21 cellular contexts compared by ENCODE assay signal in the genomic region with DNA sequence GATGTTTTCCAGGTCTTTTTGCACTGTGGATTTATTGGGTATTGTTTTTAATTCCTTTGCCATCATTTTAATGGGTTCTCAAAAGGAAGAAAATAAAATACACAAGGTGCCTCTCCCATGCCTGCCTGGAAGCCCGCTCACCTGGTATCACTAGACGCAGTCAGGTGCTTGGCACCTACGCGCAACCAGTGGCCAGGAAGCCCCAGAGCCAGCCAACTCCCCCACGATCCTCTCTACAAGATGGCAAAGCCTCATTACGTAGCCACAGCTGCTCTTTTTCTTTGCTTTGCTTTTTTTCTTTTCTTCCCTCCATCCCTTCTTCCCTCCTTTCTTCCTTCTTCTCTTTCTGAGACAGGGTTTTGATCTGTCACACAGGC.
"Had no signal": no experiment of that assay in that cellular context is flagged by ENCODE, and none has a peak within 500 bp of the region (broad histone marks: within the 10 kb centered on the region; RNA-seq: fewer than 3 reads in every experiment).

No MANE protein-coding gene starts in this region.

- DNase-seq: activated CD8-positive, alpha-beta memory T cell treated with anti-CD3 and anti-CD28 coated beads for 24 hours; activated CD8-positive, alpha-beta memory T cell treated with anti-CD3 and anti-CD28 coated beads, Interleukin-2, amount 50 U/mL, for 48 hours; activated effector memory CD4-positive, alpha-beta T cell treated with Interleukin-2 at 50 U/mL for 16 hours; activated naive CD4-positive, alpha-beta T cell treated with anti-CD3 and anti-CD28 coated beads, Interleukin-2, amount 10 ng/mL, durations not matched to agents 7 days and 5 days; activated naive CD8-positive, alpha-beta T cell treated with anti-CD3 and anti-CD28 coated beads, Interleukin-2, amount 50 U/mL, for 24 hours; activated T-cell treated with anti-CD3 and anti-CD28 coated beads, Interleukin-2, amount 50 U/mL, for 48 hours; anterior cingulate cortex; cortex of kidney; nephron progenitor cell; occipital lobe; retina; stimulated activated CD4-positive, alpha-beta T cell treated with anti-CD3 and anti-CD28 coated beads, Interleukin-15, amount 100 ng/mL, for 24 hours; stimulated activated CD4-positive, alpha-beta T cell treated with anti-CD3 and anti-CD28 coated beads, Interleukin-2, amount 100 ng/mL, for 48 hours; stimulated activated naive CD8-positive, alpha-beta T cell treated with anti-CD3 and anti-CD28 coated beads, Interleukin-15, amount 100 ng/mL, for 72 hours; T-helper 1 cell; T-helper 9 cell had no signal

- H3K27ac Mint-ChIP-seq: activated naive CD4-positive, alpha-beta T cell treated with anti-CD3 and anti-CD28 coated beads, Interleukin-2, amount 10 ng/mL, durations not matched to agents 7 days and 5 days; activated naive CD8-positive, alpha-beta T cell treated with anti-CD3 and anti-CD28 coated beads, Interleukin-2, amount 50 U/mL, for 24 hours; brain; mesothelial cell of epicardium; nephron progenitor cell had no signal

- ATAC-seq: activated naive CD8-positive, alpha-beta T cell treated with anti-CD3 and anti-CD28 coated beads, Interleukin-2, amount 50 U/mL, for 24 hours; stimulated activated naive CD8-positive, alpha-beta T cell treated with anti-CD3 and anti-CD28 coated beads, Interleukin-15, amount 100 ng/mL, for 72 hours had no signal

- H3K36me3 ChIP-seq: gastroesophageal sphincter had no signal

- H3K4me1 Mint-ChIP-seq: activated naive CD4-positive, alpha-beta T cell treated with anti-CD3 and anti-CD28 coated beads, Interleukin-2, amount 10 ng/mL, durations not matched to agents 7 days and 5 days; activated naive CD8-positive, alpha-beta T cell treated with anti-CD3 and anti-CD28 coated beads, Interleukin-2, amount 50 U/mL, for 24 hours; brain; central memory CD8-positive, alpha-beta T cell; nephron progenitor cell; stimulated activated naive CD8-positive, alpha-beta T cell treated with anti-CD3 and anti-CD28 coated beads, Interleukin-15, amount 100 ng/mL, for 72 hours had no signal

- H3K9me3 Mint-ChIP-seq: activated naive CD4-positive, alpha-beta T cell treated with anti-CD3 and anti-CD28 coated beads, Interleukin-2, amount 10 ng/mL, durations not matched to agents 7 days and 5 days; activated naive CD8-positive, alpha-beta T cell treated with anti-CD3 and anti-CD28 coated beads, Interleukin-2, amount 50 U/mL, for 24 hours; brain; central memory CD8-positive, alpha-beta T cell; mesothelial cell of epicardium; stimulated activated naive CD8-positive, alpha-beta T cell treated with anti-CD3 and anti-CD28 coated beads, Interleukin-15, amount 100 ng/mL, for 72 hours had no signal

- H3K9me3 ChIP-seq: gastroesophageal sphincter had no signal

- H3K4me1 ChIP-seq: gastroesophageal sphincter had no signal

- H3K27me3 Mint-ChIP-seq: stimulated activated naive CD8-positive, alpha-beta T cell treated with anti-CD3 and anti-CD28 coated beads, Interleukin-15, amount 100 ng/mL, for 72 hours had no signal

- H3K4me3 ChIP-seq: gastroesophageal sphincter, lung had no signal

- H3K4me3 Mint-ChIP-seq: activated naive CD4-positive, alpha-beta T cell treated with anti-CD3 and anti-CD28 coated beads, Interleukin-2, amount 10 ng/mL, durations not matched to agents 7 days and 5 days; activated naive CD8-positive, alpha-beta T cell treated with anti-CD3 and anti-CD28 coated beads, Interleukin-2, amount 50 U/mL, for 24 hours; brain; central memory CD8-positive, alpha-beta T cell; mesothelial cell of epicardium; nephron progenitor cell; stimulated activated naive CD8-positive, alpha-beta T cell treated with anti-CD3 and anti-CD28 coated beads, Interleukin-15, amount 100 ng/mL, for 72 hours had no signal

- H3K36me3 Mint-ChIP-seq: activated naive CD4-positive, alpha-beta T cell treated with anti-CD3 and anti-CD28 coated beads, Interleukin-2, amount 10 ng/mL, durations not matched to agents 7 days and 5 days; brain; mesothelial cell of epicardium had no signal
